ENCODE assay signal across 12 cellular contexts in the genomic region with DNA sequence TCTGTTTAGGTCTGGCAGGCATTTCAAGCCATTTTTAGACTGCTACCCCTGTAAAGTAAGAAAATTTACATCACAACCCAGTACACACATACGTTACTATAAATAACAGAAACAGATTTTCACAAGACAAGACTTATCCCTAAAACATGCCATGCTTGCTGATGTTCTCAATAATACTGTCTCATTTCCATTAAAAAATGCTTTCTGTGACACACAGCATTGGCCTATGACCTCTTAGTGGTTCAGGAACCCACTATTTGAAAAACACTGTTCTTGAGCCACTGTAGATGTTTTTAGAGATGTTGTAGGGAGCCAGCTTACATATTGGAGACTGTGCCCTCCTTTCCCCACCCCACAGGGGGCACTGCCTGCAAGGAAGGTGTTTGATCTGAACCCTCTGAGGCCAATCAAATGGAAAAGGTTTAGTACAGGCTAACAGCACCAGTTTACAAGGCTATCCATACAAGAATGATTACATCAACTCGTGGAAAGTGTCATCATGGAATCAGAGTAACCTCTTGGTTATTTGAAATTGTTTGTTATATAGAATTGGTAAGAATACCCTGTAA. TPM values are rescaled to one million over a fixed set of nuclear protein-coding genes. Genes with fewer than 3 reads are reported as not detected.
DNase-seq lines count a peak whose midpoint lies in the region; ATAC-seq, FAIRE-seq and TF ChIP-seq lines count a peak whose summit lies in the region.
"Had no signal": no experiment of that assay in that cellular context is flagged by ENCODE, and none has a peak within 500 bp of the region (broad histone marks: within the 10 kb centered on the region; RNA-seq: fewer than 3 reads in every experiment).

No MANE protein-coding gene starts in this region.

- H3K27ac Mint-ChIP-seq in T-helper 17 cell: peak overlapping the region; percentile 16
- H3K27ac Mint-ChIP-seq: activated B cell treated with CpG ODN at 0.5 μM for 24 hours had no signal

- FAIRE-seq in GM12891 (lab: Jason Lieb, UNC): peak; percentile 66

- peaks cover 17% of the 10 kb centered on the region for H3K4me1 Mint-ChIP-seq in T-helper 17 cell

- no peaks in the 10 kb centered on the region for H3K9me3 ChIP-seq in T-helper 17 cell (ENCODE audit: control insufficient read depth, low read length, poor library complexity, severe bottlenecking)

- H3K4me3 Mint-ChIP-seq in T-helper 17 cell: no peak overlapping the region
- H3K4me3 Mint-ChIP-seq: activated B cell treated with CpG ODN at 0.5 μM for 24 hours had no signal

- peak; percentile 43 for ATAC-seq in T-helper 17 cell

- no peak for TF ChIP-seq POLR2A in GM12891 (IDR thresholded peaks at IDR 0.05; ENCODE audit: low read depth, low read length)

- no peak overlapping the region for H3K27ac ChIP-seq in C4-2B

- H3K27me3 Mint-ChIP-seq in T-helper 17 cell: no peaks in the 10 kb centered on the region
- H3K27me3 Mint-ChIP-seq: activated B cell treated with CpG ODN at 0.5 μM for 24 hours had no signal

- DNase-seq in GM12891 (ENCODE audit: insufficient read length, low spot score) (no peak), T-helper 17 cell (no peak), iPS-NIHi7 (ENCODE audit: extremely low spot score) (peak; percentile 25), anterior cingulate cortex (lab: John Stamatoyannopoulos, UW) (no peak), NCI-H1105 treated with DMSO at 0.1 percent for 48 hours (lab: John Stamatoyannopoulos, UW) (no peak), pons (ENCODE audit: low spot score) (no peak), HPDE6-E6E7 (ENCODE audit: extremely low spot score) (no peak)
- DNase-seq: activated B cell treated with CpG ODN at 0.5 μM for 24 hours, amniotic stem cell, NCI-H510A treated with DMSO at 0.1 percent for 48 hours, posterior cingulate gyrus had no signal

- H3K36me3 Mint-ChIP-seq in T-helper 17 cell (ENCODE audit: low read depth): no peaks in the 10 kb centered on the region

- peak; percentile 28 for TF ChIP-seq CTCF in C4-2B (conservative IDR thresholded peaks at IDR 0.05)

TF ChIP-seq in GM12891, 5 proteins besides CTCF, POLR2A, EP300 and RAD21:
- TF ChIP-seq SPI1 (IDR thresholded peaks at IDR 0.05; ENCODE audit: low read depth, low read length): no peak
- no peak for TF ChIP-seq POLR2AphosphoS5 (IDR thresholded peaks at IDR 0.05; ENCODE audit: low read depth, low read length)
TF ChIP-seq in GM12891: peak in this region for 0.

RNA-seq across cellular contexts. Expression of gene ZSWIM6, which starts 30.8 kb away (rescaled TPM):
- polyA plus RNA-seq in GM12891 (2012; ENCODE audit: low read depth, missing spikeins): 1.4 TPM
- 1 to 10 TPM; 6.5 to 8.7 TPM for total RNA-seq in T-helper 17 cell
